Comparison of ENCODE assay signal across 9 cellular contexts in genomic region chr15:67927501-67928156, GRCh38.
DNase-seq lines count a peak whose midpoint lies in the region; FAIRE-seq and TF ChIP-seq lines count a peak whose summit lies in the region.
"Had no signal": no experiment of that assay in that cellular context is flagged by ENCODE, and none has a peak within 500 bp of the region (broad histone marks: within the 10 kb centered on the region; RNA-seq: fewer than 3 reads in every experiment).

No MANE protein-coding gene starts in this region.

- H3K36me3 ChIP-seq in bronchial epithelial cell (ENCODE audit: control insufficient read depth, insufficient read depth, low read length) (no peaks in the 10 kb centered on the region), transverse colon (no peaks in the 10 kb centered on the region)

- DNase-seq in HTR-8/SVneo (ENCODE audit: insufficient read length, low spot score) (peak; percentile 78), bronchial epithelial cell (ENCODE audit: low read depth) (peak; percentile 57), left kidney (ENCODE audit: low read depth, low spot score) (peak; percentile 52), transverse colon (peak; percentile 45), NCI-H69 (lab: John Stamatoyannopoulos, UW) (no peak), NCI-H524 (lab: John Stamatoyannopoulos, UW) (no peak)
- no peak for DNase-seq in stimulated activated CD4-positive, alpha-beta T cell treated with anti-CD3 and anti-CD28 coated beads, Interleukin-1b, Interleukin-23, amount 100 ng/mL, for 48 hours
- DNase-seq: activated naive CD8-positive, alpha-beta T cell treated with anti-CD3 and anti-CD28 coated beads for 36 hours; NCI-H146 had no signal

- TF ChIP-seq POLR2A in transverse colon (IDR thresholded peaks at IDR 0.05), result no peak

- H3K27me3 ChIP-seq in bronchial epithelial cell (ENCODE audit: control insufficient read depth, insufficient read depth, low read length), result no peaks in the 10 kb centered on the region
- H3K27me3 ChIP-seq in transverse colon, result no peaks in the 10 kb centered on the region

- in situ Hi-C loops in transverse colon (cut with MboI; ENCODE audit: low pct_ligation_motif_present in 1 of 4, low pct_unique_long_range_greater_than_20kb in 1 of 4, low sequenced_read_pairs in 3 of 4), result no loop called here

- TF ChIP-seq CTCF in bronchial epithelial cell (IDR thresholded peaks at IDR 0.05; ENCODE audit: insufficient read depth, low read length, severe bottlenecking) (no peak), transverse colon (IDR thresholded peaks at IDR 0.05) (no peak)

- no peaks in the 10 kb centered on the region for H3K9me3 ChIP-seq in transverse colon

- no peak for FAIRE-seq in HTR-8/SVneo (lab: Jason Lieb, UNC)
- no peak for FAIRE-seq in bronchial epithelial cell (lab: Jason Lieb, UNC)

- no peak for TF ChIP-seq EP300 in transverse colon (IDR thresholded peaks at IDR 0.05; ENCODE audit: low read depth)

- intact Hi-C loops in transverse colon (cut with DNase I; ENCODE audit: low total_unique reads), result no loop called here

- 37% methylated on average over 7 of the region's 8 CpGs; no CpG with 5 or more reads in 1 of the 2 donors for WGBS in transverse colon (ENCODE audit: low coverage in 1 of 2), 2 donors

- H3K27ac ChIP-seq in transverse colon, result peak overlapping the region; percentile 34 to 73 (median 66)

- H3K4me1 ChIP-seq in transverse colon, result peaks cover 0 to 15% (median 11%) of the 10 kb centered on the region in 4 donors

- H3K4me3 ChIP-seq in bronchial epithelial cell (ENCODE audit: low read depth, low read length) (no peak overlapping the region), transverse colon (no peak overlapping the region)

Comparison
In these comparisons a context has a peak if more than half of its experiments do, and no peak if none do; other contexts are left out.
1. DNase-seq: peak in HTR-8/SVneo (single experiment), bronchial epithelial cell (single experiment), left kidney (single experiment) and transverse colon (single experiment); none in NCI-H69 (single experiment), stimulated activated CD4-positive, alpha-beta T cell treated with anti-CD3 and anti-CD28 coated beads, Interleukin-1b, Interleukin-23, amount 100 ng/mL, for 48 hours (single experiment) and NCI-H524 (0 of 2).